ENCODE assay signal across 5 cellular contexts in the genomic region with DNA sequence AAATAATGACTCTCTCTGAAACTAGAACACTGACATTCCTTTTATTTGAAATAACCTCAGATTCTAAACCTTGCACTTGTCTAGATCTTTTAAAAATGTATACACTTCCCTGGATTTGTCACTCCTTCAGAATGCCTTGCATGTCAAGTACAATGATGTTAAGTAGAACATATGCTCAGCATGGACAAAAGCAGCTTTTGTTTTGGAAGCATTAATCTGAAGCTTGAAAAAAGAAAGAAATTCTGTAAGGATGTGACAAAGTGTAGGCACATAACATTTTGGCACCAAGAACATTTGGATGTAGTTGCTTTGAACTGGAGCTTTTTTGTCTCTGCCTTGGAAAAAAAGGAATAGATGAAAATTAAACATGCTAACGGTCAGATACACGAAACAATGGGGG.
"Had no signal": no experiment of that assay in that cellular context is flagged by ENCODE, and none has a peak within 500 bp of the region (broad histone marks: within the 10 kb centered on the region; RNA-seq: fewer than 3 reads in every experiment).

No MANE protein-coding gene starts in this region.

- H3K4me1 Mint-ChIP-seq: GM23338, H9 had no signal

- DNase-seq: H9, HCEC 1CT, IMR-90 had no signal

- H3K4me3 ChIP-seq: GM23338, K562 had no signal

- H3K27ac Mint-ChIP-seq: GM23338, H9 had no signal

- H3K9me3 Mint-ChIP-seq: GM23338, H9 had no signal

- ATAC-seq: GM23338, K562 had no signal

- H3K4me3 Mint-ChIP-seq: GM23338, H9 had no signal
